In the genomic region with DNA sequence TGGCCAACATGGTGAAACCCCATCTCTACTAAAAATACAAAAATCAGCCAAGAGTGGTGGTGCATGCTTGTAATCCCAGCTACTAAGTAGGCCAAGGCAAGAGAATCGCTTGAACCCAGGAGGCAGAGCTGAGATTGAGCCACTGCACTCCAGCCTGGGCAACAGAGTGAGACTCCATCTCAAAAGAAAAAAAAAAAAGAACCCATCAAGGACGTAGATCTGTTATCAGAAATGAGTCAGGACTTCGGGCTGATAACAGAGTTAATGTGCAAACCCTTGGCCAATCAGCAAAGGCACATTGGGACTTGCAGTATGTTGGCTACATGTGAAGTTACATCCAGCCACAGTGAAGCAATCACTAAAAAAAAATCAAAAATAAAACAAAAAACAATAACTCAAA, we compare ENCODE assay signal across 1 cellular context.
TF ChIP-seq lines count a peak whose summit lies in the region.

No MANE protein-coding gene starts in this region.

TF ChIP-seq in endothelial cell of umbilical vein, 7 proteins besides CTCF, POLR2A, EP300 and RAD21:
- TF ChIP-seq EZH2 (IDR thresholded peaks at IDR 0.05; ENCODE audit: borderline replicate concordance, low read depth, low read length, severe bottlenecking) (no peak), GATA2 (IDR thresholded peaks at IDR 0.05; ENCODE audit: insufficient read depth, insufficient read length, low read depth, low read length) (peak; percentile 53), JUN (IDR thresholded peaks at IDR 0.05; ENCODE audit: borderline replicate concordance, insufficient read depth, insufficient read length, low read depth) (no peak)
